In the genomic region with DNA sequence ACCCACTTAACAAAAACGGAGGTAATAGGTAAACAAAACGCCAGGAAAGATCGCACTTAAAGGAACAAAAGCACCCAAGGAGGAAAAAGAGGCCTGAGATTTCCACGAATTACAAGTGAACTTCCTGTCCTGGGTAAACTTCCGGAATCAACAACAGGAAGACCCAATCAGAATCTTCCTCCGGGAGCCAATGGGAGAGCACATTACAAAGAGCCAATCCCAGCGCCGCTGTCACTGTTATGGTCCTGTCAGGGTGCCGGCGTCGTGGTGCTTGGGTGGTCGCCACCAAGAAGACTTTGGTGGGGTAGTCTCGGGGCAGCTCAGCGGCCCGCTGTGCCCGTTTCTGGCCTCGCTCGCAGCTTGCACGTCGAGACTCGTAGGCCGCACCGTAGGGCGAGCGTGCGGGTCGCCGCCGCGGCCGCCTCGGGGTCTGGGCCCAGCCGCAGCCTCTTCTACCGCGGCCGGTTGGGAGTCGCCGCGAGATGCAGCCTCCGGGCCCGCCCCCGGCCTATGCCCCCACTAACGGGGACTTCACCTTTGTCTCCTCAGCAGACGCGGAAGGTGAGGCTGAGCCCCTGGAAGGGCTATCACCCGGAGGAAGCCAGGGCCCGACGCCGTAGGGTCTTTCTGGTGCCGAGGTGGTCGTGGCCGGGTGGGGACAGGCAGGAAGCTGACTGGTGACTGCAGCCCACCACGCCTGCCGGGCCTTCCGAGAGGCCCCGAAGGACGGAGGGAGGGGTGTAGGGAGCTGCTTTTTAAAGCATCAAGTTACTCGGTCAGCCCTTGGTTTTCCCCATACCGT, we compare ENCODE assay signal across 8 cellular contexts. TPM values are rescaled to one million over a fixed set of nuclear protein-coding genes. Genes with fewer than 3 reads are reported as not detected.
A peak's percentile ranks its signal among the peaks of the same experiment; 100 is the strongest.
DNase-seq lines count a peak whose midpoint lies in the region; ATAC-seq and TF ChIP-seq lines count a peak whose summit lies in the region.

A gene (plus strand): TSS at position 231 of the 802 bp plus-strand sequence. CDS start 252 bp downstream, at position 483.

- ATAC-seq in DND-41 (ENCODE audit: insufficient read depth, low read depth) = peak; percentile 100
- peak; percentile 99 for ATAC-seq in naive thymus-derived CD4-positive, alpha-beta T cell
- ATAC-seq in stimulated activated naive B cell treated with anti-CD40 and anti-IgM and Interleukin-4, amounts not matched to agents 10 μg/mL and 1 μg/mL and 100 μg/mL, for 72 hours (replicated peaks) = peak; percentile 98 to 99

- H3K36me3 ChIP-seq in DND-41 (ENCODE audit: insufficient read depth, low read length) (peaks cover 18% of the 10 kb centered on the region), GM23248 (ENCODE audit: low read depth) (0 out of 2 replicates have a peak, but pooled peaks cover 3% of the 10 kb centered on the region), fibroblast of lung (ENCODE audit: control insufficient read depth, insufficient read depth, low read length) (no peaks in the 10 kb centered on the region)
- H3K36me3 ChIP-seq in naive thymus-derived CD4-positive, alpha-beta T cell (ENCODE audit: control insufficient read depth in 2 of 3, insufficient read depth in 3 of 3, low read length in 3 of 3) = peaks cover 0 to 3% (median 3%) of the 10 kb centered on the region in 3 experiments

- H3K4me3 ChIP-seq in DND-41 (ENCODE audit: low read depth in 1 of 2, low read length in 2 of 2) (peak within 1 kb of the TSS; percentile 52 to 85), GM23248 (peak within 1 kb of the TSS; percentile 98), fibroblast of lung (replicated peaks in 1 of 4; ENCODE audit: control extremely low read depth in 1 of 4, insufficient read depth in 1 of 4, low read depth in 3 of 4, low read length in 4 of 4) (peak within 1 kb of the TSS; percentile 83 to 100 (median 88))
- H3K4me3 ChIP-seq in naive thymus-derived CD4-positive, alpha-beta T cell (ENCODE audit: low read length) = peak within 1 kb of the TSS; percentile 67

- H3K4me3 Mint-ChIP-seq in activated T-helper 1 cell treated with anti-CD3 and anti-CD28 coated beads, Interleukin-12 subunit alpha, Interleukin-12 subunit beta, Interleukin-2, Interleukin-4 antibody, amounts not matched to agents 30 ng/mL and 10 ng/mL and 1 ng/mL, durations not matched to agents 14 hours and 24 hours and 36 hours = peak within 1 kb of the TSS; percentile 89
- H3K4me3 Mint-ChIP-seq in naive thymus-derived CD4-positive, alpha-beta T cell = peak within 1 kb of the TSS; percentile 82 to 100 (median 94)
- H3K4me3 Mint-ChIP-seq in stimulated activated naive B cell treated with anti-CD40 and anti-IgM and Interleukin-4, amounts not matched to agents 10 μg/mL and 1 μg/mL and 100 μg/mL, for 72 hours = peak within 1 kb of the TSS; percentile 90 to 96

- H3K9me3 Mint-ChIP-seq in activated T-helper 1 cell treated with anti-CD3 and anti-CD28 coated beads, Interleukin-12 subunit alpha, Interleukin-12 subunit beta, Interleukin-2, Interleukin-4 antibody, amounts not matched to agents 30 ng/mL and 10 ng/mL and 1 ng/mL, durations not matched to agents 14 hours and 24 hours and 36 hours = no peaks in the 10 kb centered on the region
- no peaks in the 10 kb centered on the region for H3K9me3 Mint-ChIP-seq in naive thymus-derived CD4-positive, alpha-beta T cell
- H3K9me3 Mint-ChIP-seq in stimulated activated naive B cell treated with anti-CD40 and anti-IgM and Interleukin-4, amounts not matched to agents 10 μg/mL and 1 μg/mL and 100 μg/mL, for 72 hours = no peaks in the 10 kb centered on the region

- POLR2A ChIA-PET in naive thymus-derived CD4-positive, alpha-beta T cell (lab: Charles Lee) = interaction anchor here (0.7 to 2.5 kb wide), 7 partner anchors 10 to 269 kb away, joined by 3 to 7 read pairs (median 4); a partner anchor contains a TSS

- no peaks in the 10 kb centered on the region for H3F3A ChIP-seq in GM23248 (ENCODE audit: insufficient read depth)

- peaks cover 9% of the 10 kb centered on the region for H3K36me3 Mint-ChIP-seq in activated T-helper 1 cell treated with anti-CD3 and anti-CD28 coated beads, Interleukin-12 subunit alpha, Interleukin-12 subunit beta, Interleukin-2, Interleukin-4 antibody, amounts not matched to agents 30 ng/mL and 10 ng/mL and 1 ng/mL, durations not matched to agents 14 hours and 24 hours and 36 hours (ENCODE audit: low read depth)
- H3K36me3 Mint-ChIP-seq in naive thymus-derived CD4-positive, alpha-beta T cell = peaks cover 0 to 12% (median 4%) of the 10 kb centered on the region in 5 donors
- H3K36me3 Mint-ChIP-seq in stimulated activated naive B cell treated with anti-CD40 and anti-IgM and Interleukin-4, amounts not matched to agents 10 μg/mL and 1 μg/mL and 100 μg/mL, for 72 hours = peaks cover 6 to 9% of the 10 kb centered on the region in 2 donors

- H4K20me1 ChIP-seq in DND-41 (ENCODE audit: insufficient read depth, low read length) (no peaks in the 10 kb centered on the region), GM23248 (ENCODE audit: insufficient read depth) (no peaks in the 10 kb centered on the region), fibroblast of lung (ENCODE audit: control insufficient read depth, extremely low read depth, insufficient read depth, low read length) (no peaks in the 10 kb centered on the region)

- H3K9me2 ChIP-seq in GM23248 (ENCODE audit: insufficient read depth) = no peaks in the 10 kb centered on the region

- peak within 1 kb of the TSS; percentile 87 for H2AFZ ChIP-seq in DND-41 (ENCODE audit: low read depth, low read length)
- H2AFZ ChIP-seq in GM23248 = peak within 1 kb of the TSS; percentile 98
- peak within 1 kb of the TSS; percentile 92 for H2AFZ ChIP-seq in fibroblast of lung (ENCODE audit: low read length)

- peak within 1 kb of the TSS; percentile 87 for H3K27ac ChIP-seq in DND-41 (ENCODE audit: low read length)
- peak within 1 kb of the TSS; percentile 62 for H3K27ac ChIP-seq in GM23248
- peak within 1 kb of the TSS; percentile 83 for H3K27ac ChIP-seq in fibroblast of lung (ENCODE audit: insufficient read depth, low read length)
- H3K27ac ChIP-seq in naive thymus-derived CD4-positive, alpha-beta T cell (ENCODE audit: low read depth, low read length) = peak within 1 kb of the TSS; percentile 84

- peak within 1 kb of the TSS; percentile 83 for H3K9ac ChIP-seq in DND-41 (ENCODE audit: low read depth, low read length)
- peak within 1 kb of the TSS; percentile 99 for H3K9ac ChIP-seq in GM23248
- H3K9ac ChIP-seq in fibroblast of lung (ENCODE audit: insufficient read depth, low read length) = peak within 1 kb of the TSS; percentile 95

- TF ChIP-seq CTCF in DND-41 (IDR thresholded peaks at IDR 0.05; ENCODE audit: borderline replicate concordance, extremely low read depth, low read length, poor library complexity, severe bottlenecking) (no peak), fibroblast of lung (conservative IDR thresholded peaks at IDR 0.05 in 1 of 2, IDR thresholded peaks at IDR 0.05 in 1 of 2; ENCODE audit: low read depth in 1 of 2, low read length in 2 of 2) (no peak)

- H3K27me3 ChIP-seq in DND-41 (ENCODE audit: insufficient read depth, low read length, poor library complexity) (no peaks in the 10 kb centered on the region), GM23248 (replicated peaks; ENCODE audit: insufficient read depth) (no peaks in the 10 kb centered on the region), fibroblast of lung (ENCODE audit: control insufficient read depth, insufficient read depth, low read length) (no peaks in the 10 kb centered on the region)
- no peaks in the 10 kb centered on the region for H3K27me3 ChIP-seq in naive thymus-derived CD4-positive, alpha-beta T cell (ENCODE audit: control insufficient read depth in 2 of 2, insufficient read depth in 2 of 2, low read length in 2 of 2)

- WGBS in GM23248 (ENCODE audit: low coverage in 1 of 2, low lambda C conversion rate in 2 of 2, missing lambda C conversion rate in 2 of 2), 2 experiments = 1% methylated on average over 56 to 58 of the region's 59 CpGs

- peak within 1 kb of the TSS; percentile 78 for H3K4me2 ChIP-seq in DND-41 (ENCODE audit: insufficient read depth, low read length)
- peak within 1 kb of the TSS; percentile 85 for H3K4me2 ChIP-seq in GM23248 (ENCODE audit: unreplicated experiment)
- H3K4me2 ChIP-seq in fibroblast of lung (ENCODE audit: extremely low read depth, insufficient read depth, low read length) = peak within 1 kb of the TSS; percentile 76

- intact Hi-C loops in activated T-helper 1 cell treated with anti-CD3 and anti-CD28 coated beads, Interleukin-12 subunit alpha, Interleukin-12 subunit beta, Interleukin-2, Interleukin-4 antibody, amounts not matched to agents 30 ng/mL and 10 ng/mL and 1 ng/mL, durations not matched to agents 14 hours and 24 hours and 36 hours (cut with micrococcal nuclease) = loop anchor here (1.0 to 10.0 kb wide), 6 partner anchors 79 to 347 kb away; a partner anchor contains a TSS
- intact Hi-C loops in naive thymus-derived CD4-positive, alpha-beta T cell (cut with micrococcal nuclease) = loop anchor here (1.0 to 5.0 kb wide), 9 partner anchors 78 to 1319 kb away; a partner anchor contains a TSS

- DNase-seq in DND-41 (peak; percentile 94), GM23248 (peak; percentile 94), Kasumi-1 (lab: John Stamatoyannopoulos, UW) (peak; percentile 93 to 96), RPMI7951 (ENCODE audit: low read depth) (peak; percentile 92), fibroblast of lung (ENCODE audit: low read depth in 2 of 2) (peak; percentile 90 to 96)
- peak; percentile 84 for DNase-seq in activated T-helper 1 cell treated with anti-CD3 and anti-CD28 coated beads, Interleukin-12 subunit alpha, Interleukin-12 subunit beta, Interleukin-2, Interleukin-4 antibody, amounts not matched to agents 30 ng/mL and 10 ng/mL and 1 ng/mL, durations not matched to agents 14 hours and 24 hours and 36 hours (ENCODE audit: low spot score)
- peak; percentile 84 to 92 (median 88) for DNase-seq in naive thymus-derived CD4-positive, alpha-beta T cell
- peak; percentile 88 for DNase-seq in stimulated activated naive B cell treated with anti-CD40 and anti-IgM and Interleukin-4, amounts not matched to agents 10 μg/mL and 1 μg/mL and 100 μg/mL, for 72 hours

- peaks cover 49% of the 10 kb centered on the region for H3K79me2 ChIP-seq in DND-41 (ENCODE audit: insufficient read depth, low read length)
- H3K79me2 ChIP-seq in GM23248 (ENCODE audit: insufficient read depth) = peaks cover 55% of the 10 kb centered on the region
- peaks cover 29% of the 10 kb centered on the region for H3K79me2 ChIP-seq in fibroblast of lung (ENCODE audit: control insufficient read depth, insufficient read depth, low read length)

- in situ Hi-C loops in GM23248 (cut with MboI) = no loop called here

- H3K4me1 Mint-ChIP-seq in activated T-helper 1 cell treated with anti-CD3 and anti-CD28 coated beads, Interleukin-12 subunit alpha, Interleukin-12 subunit beta, Interleukin-2, Interleukin-4 antibody, amounts not matched to agents 30 ng/mL and 10 ng/mL and 1 ng/mL, durations not matched to agents 14 hours and 24 hours and 36 hours (ENCODE audit: low read depth) = peaks cover 13% of the 10 kb centered on the region
- H3K4me1 Mint-ChIP-seq in naive thymus-derived CD4-positive, alpha-beta T cell = peaks cover 10 to 46% (median 33%) of the 10 kb centered on the region in 7 donors
- H3K4me1 Mint-ChIP-seq in stimulated activated naive B cell treated with anti-CD40 and anti-IgM and Interleukin-4, amounts not matched to agents 10 μg/mL and 1 μg/mL and 100 μg/mL, for 72 hours = peaks cover 4 to 11% of the 10 kb centered on the region in 2 donors

- peak within 1 kb of the TSS; percentile 85 for H3K27ac Mint-ChIP-seq in activated T-helper 1 cell treated with anti-CD3 and anti-CD28 coated beads, Interleukin-12 subunit alpha, Interleukin-12 subunit beta, Interleukin-2, Interleukin-4 antibody, amounts not matched to agents 30 ng/mL and 10 ng/mL and 1 ng/mL, durations not matched to agents 14 hours and 24 hours and 36 hours
- H3K27ac Mint-ChIP-seq in naive thymus-derived CD4-positive, alpha-beta T cell = peak within 1 kb of the TSS; percentile 91 to 100 (median 98)
- H3K27ac Mint-ChIP-seq in stimulated activated naive B cell treated with anti-CD40 and anti-IgM and Interleukin-4, amounts not matched to agents 10 μg/mL and 1 μg/mL and 100 μg/mL, for 72 hours = peak within 1 kb of the TSS; percentile 97

- H3K4me1 ChIP-seq in DND-41 (ENCODE audit: insufficient read depth, low read length) (peaks cover 23% of the 10 kb centered on the region), GM23248 (ENCODE audit: insufficient read depth) (0 out of 2 replicates have a peak, but pooled peaks cover 7% of the 10 kb centered on the region), fibroblast of lung (ENCODE audit: control insufficient read depth, extremely low read depth, insufficient read depth, low read length) (peaks cover 3% of the 10 kb centered on the region)
- peaks cover under 1 to 6% of the 10 kb centered on the region in 2 donors for H3K4me1 ChIP-seq in naive thymus-derived CD4-positive, alpha-beta T cell (ENCODE audit: control insufficient read depth in 2 of 2, insufficient read depth in 2 of 2, low read length in 2 of 2)

- peaks cover 4% of the 10 kb centered on the region for H3K27me3 Mint-ChIP-seq in activated T-helper 1 cell treated with anti-CD3 and anti-CD28 coated beads, Interleukin-12 subunit alpha, Interleukin-12 subunit beta, Interleukin-2, Interleukin-4 antibody, amounts not matched to agents 30 ng/mL and 10 ng/mL and 1 ng/mL, durations not matched to agents 14 hours and 24 hours and 36 hours (ENCODE audit: insufficient read depth)
- H3K27me3 Mint-ChIP-seq in naive thymus-derived CD4-positive, alpha-beta T cell = peaks cover 0 to 6% (median 0%) of the 10 kb centered on the region in 5 donors
- peaks cover 0 to 7% of the 10 kb centered on the region in 2 donors for H3K27me3 Mint-ChIP-seq in stimulated activated naive B cell treated with anti-CD40 and anti-IgM and Interleukin-4, amounts not matched to agents 10 μg/mL and 1 μg/mL and 100 μg/mL, for 72 hours

- CTCF ChIA-PET in naive thymus-derived CD4-positive, alpha-beta T cell (lab: Charles Lee) = no interaction called here

- H3K9me3 ChIP-seq in DND-41 (ENCODE audit: insufficient read depth, low read length, severe bottlenecking) (no peaks in the 10 kb centered on the region), GM23248 (ENCODE audit: low read depth) (no peaks in the 10 kb centered on the region), fibroblast of lung (ENCODE audit: control insufficient read depth, insufficient read depth, low read depth, low read length) (no peaks in the 10 kb centered on the region)
- H3K9me3 ChIP-seq in naive thymus-derived CD4-positive, alpha-beta T cell (ENCODE audit: control insufficient read depth in 2 of 3, low read length in 3 of 3) = no peaks in the 10 kb centered on the region

RNA-seq across cellular contexts. Expression of the gene that starts here (rescaled TPM):
- total RNA-seq in GM23248 (2014; rRNA removed; shearing (Covaris generic)) = 55.6 and 60.3 TPM in 2 replicates
- polyA plus RNA-seq in GM23248 (2016; fragmentation: Nextera tagmentation; extraction: Ambion mirVana) (94.4 and 94.7 TPM in 2 replicates), fibroblast of lung (15.5 and 23.3 TPM in 2 replicates)
- total RNA-seq in RPMI7951 (2014; rRNA removed; shearing (Covaris generic)) = 38.0 and 39.0 TPM in 2 replicates
- 39.4 and 42.9 TPM in 2 replicates for total RNA-seq in activated T-helper 1 cell treated with anti-CD3 and anti-CD28 coated beads, Interleukin-12 subunit alpha, Interleukin-12 subunit beta, Interleukin-2, Interleukin-4 antibody, amounts not matched to agents 30 ng/mL and 10 ng/mL and 1 ng/mL, durations not matched to agents 14 hours and 24 hours and 36 hours
- 16.4 and 17.2 TPM in 2 replicates for total RNA-seq in fibroblast of lung
- polyA plus RNA-seq in fibroblast of lung (2012) = 24.3 and 29.7 TPM in 2 replicates
- 0.90 and 1.6 TPM in 2 replicates for polyA minus RNA-seq in fibroblast of lung (ENCODE audit: low replicate concordance)
- 10 to 100 TPM; 21.0 to 43.5 (median 30.5) TPM for total RNA-seq in naive thymus-derived CD4-positive, alpha-beta T cell
- 10 to 100 TPM in 1 of 2 donors, 1 to 10 TPM in 1; 7.8 to 13.6 TPM for polyA plus RNA-seq in naive thymus-derived CD4-positive, alpha-beta T cell

Comparison
In these comparisons a context has a peak if more than half of its experiments do, and no peak if none do; other contexts are left out.
1. Peak in every context shown above with its lines: DNase-seq, ATAC-seq, H3K4me3 ChIP-seq and H3K27ac ChIP-seq.